Comparison of ENCODE assay signal across 1 cellular context in the genomic region with DNA sequence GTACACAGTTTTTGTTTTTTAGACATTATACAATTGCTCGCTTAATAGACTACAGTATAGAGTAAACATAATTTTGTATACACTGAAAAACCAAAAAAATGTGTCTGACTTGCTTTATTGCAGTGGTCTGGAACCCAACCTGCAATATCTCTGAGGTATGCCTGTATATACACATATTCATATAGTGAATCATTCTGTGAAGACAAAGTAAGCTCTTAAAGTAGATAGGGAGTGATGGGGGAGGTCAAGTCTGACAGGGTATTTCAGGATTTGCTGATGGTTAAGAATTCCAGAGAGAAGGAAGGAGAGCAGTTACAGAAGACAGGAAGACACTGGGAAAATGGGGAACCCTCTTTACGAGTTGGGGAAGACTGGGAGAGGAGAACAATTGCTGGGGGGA.
TF ChIP-seq lines count a peak whose summit lies in the region.

No MANE protein-coding gene starts in this region.

TF ChIP-seq in IMR-90, 13 proteins besides CTCF, POLR2A, EP300 and RAD21 (continued from another document):
- TF ChIP-seq, protein P1, sequence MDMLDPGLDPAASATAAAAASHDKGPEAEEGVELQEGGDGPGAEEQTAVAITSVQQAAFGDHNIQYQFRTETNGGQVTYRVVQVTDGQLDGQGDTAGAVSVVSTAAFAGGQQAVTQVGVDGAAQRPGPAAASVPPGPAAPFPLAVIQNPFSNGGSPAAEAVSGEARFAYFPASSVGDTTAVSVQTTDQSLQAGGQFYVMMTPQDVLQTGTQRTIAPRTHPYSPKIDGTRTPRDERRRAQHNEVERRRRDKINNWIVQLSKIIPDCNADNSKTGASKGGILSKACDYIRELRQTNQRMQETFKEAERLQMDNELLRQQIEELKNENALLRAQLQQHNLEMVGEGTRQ (IDR thresholded peaks at IDR 0.05; ENCODE audit: low read depth, low read length): no peak
- TF ChIP-seq CHD1 (IDR thresholded peaks at IDR 0.05; ENCODE audit: low read depth, low read length): no peak
- TF ChIP-seq MAZ (IDR thresholded peaks at IDR 0.05; ENCODE audit: borderline replicate concordance, low read depth, low read length): no peak
- TF ChIP-seq RCOR1 (IDR thresholded peaks at IDR 0.05; ENCODE audit: insufficient replicate concordance, low read length): no peak
